32 cellular contexts compared by ENCODE assay signal in genomic region chr2:68964282-68964681, GRCh38. TPM values are rescaled to one million over a fixed set of nuclear protein-coding genes. Genes with fewer than 3 reads are reported as not detected.
DNase-seq lines count a peak whose midpoint lies in the region; ATAC-seq, FAIRE-seq and TF ChIP-seq lines count a peak whose summit lies in the region.
"Had no signal": no experiment of that assay in that cellular context is flagged by ENCODE, and none has a peak within 500 bp of the region (broad histone marks: within the 10 kb centered on the region; RNA-seq: fewer than 3 reads in every experiment).

No MANE protein-coding gene starts in this region.

- in situ Hi-C loops in HepG2 (cut with HindIII; ENCODE audit: extremely low pct_ligation_motif_present, low pct_unique_long_range_greater_than_20kb) (no loop called here), IMR-90 (cut with MboI; ENCODE audit: low sequenced_read_pairs) (no loop called here), K562 (cut with MboI) (no loop called here)

- no peak overlapping the region for H4K5ac ChIP-seq in IMR-90 (ENCODE audit: low read depth, low read length)

- H3K4me1 Mint-ChIP-seq in T-cell, result no peaks in the 10 kb centered on the region
- H3K4me1 Mint-ChIP-seq: CD4-positive, alpha-beta memory T cell; CD4-positive, CD25-positive, alpha-beta regulatory T cell; CD8-positive, alpha-beta memory T cell had no signal

- intact Hi-C loops in HepG2 (cut with micrococcal nuclease; ENCODE audit: unreplicated experiment) (no loop called here), right lobe of liver (cut with DNase I) (no loop called here), IMR-90 (cut with micrococcal nuclease) (no loop called here), K562 (cut with micrococcal nuclease) (no loop called here)

- H2AFZ ChIP-seq in HepG2 (ENCODE audit: low read length) (no peak overlapping the region), IMR-90 (replicated peaks; ENCODE audit: low read length, poor library complexity) (no peak overlapping the region), K562 (ENCODE audit: low read depth, low read length) (no peak overlapping the region)

- H2BK20ac ChIP-seq in IMR-90 (ENCODE audit: low read depth, low read length), result no peak overlapping the region

- ATAC-seq in HepG2, result no peak
- no peak for ATAC-seq in right lobe of liver
- no peak for ATAC-seq in IMR-90 (ENCODE audit: low read depth)
- no peak for ATAC-seq in K562
- no peak for ATAC-seq in T-cell (replicated peaks in 1 of 4)
- ATAC-seq: GM12878 had no signal

- no peak overlapping the region for H3K27ac Mint-ChIP-seq in T-cell
- H3K27ac Mint-ChIP-seq: CD14-positive monocyte; CD4-positive, CD25-positive, alpha-beta regulatory T cell; CD8-positive, alpha-beta memory T cell had no signal

- CTCF ChIA-PET in HepG2 (lab: Yijun Ruan, JAX; ENCODE audit: low intra/inter-chr PET ratio, low total read pairs), result no interaction called here
- CTCF ChIA-PET in IMR-90 (lab: Yijun Ruan, JAX), result no interaction called here
- CTCF ChIA-PET in K562 (lab: Yijun Ruan, JAX; ENCODE audit: low intra/inter-chr PET ratio), result no interaction called here
- CTCF ChIA-PET in T-cell (lab: Charles Lee), result no interaction called here

- H3K79me2 ChIP-seq in HepG2 (ENCODE audit: insufficient read depth, low read length) (no peaks in the 10 kb centered on the region), K562 (ENCODE audit: control insufficient read depth, insufficient read depth, low read length) (no peaks in the 10 kb centered on the region)

- H3K9me1 ChIP-seq in IMR-90 (ENCODE audit: insufficient read depth, low read length), result peaks cover 3% of the 10 kb centered on the region; the same call in 1 of the 2 replicates
- no peaks in the 10 kb centered on the region for H3K9me1 ChIP-seq in K562 (ENCODE audit: control insufficient read depth, insufficient read depth, low read length)

- no peak overlapping the region for H3K27ac ChIP-seq in HepG2 (ENCODE audit: extremely low read length, insufficient read depth, low read length)
- no peak overlapping the region for H3K27ac ChIP-seq in right lobe of liver
- no peak overlapping the region for H3K27ac ChIP-seq in IMR-90 (ENCODE audit: insufficient read depth, low read length)
- no peak overlapping the region for H3K27ac ChIP-seq in K562 (ENCODE audit: extremely low read depth, low read depth, low read length)
- H3K27ac ChIP-seq: 22Rv1, BLaER1 had no signal

- no peak overlapping the region for H3K4me3 Mint-ChIP-seq in T-cell
- H3K4me3 Mint-ChIP-seq: CD14-positive monocyte; CD4-positive, alpha-beta memory T cell; CD4-positive, CD25-positive, alpha-beta regulatory T cell; CD8-positive, alpha-beta memory T cell had no signal

- no peaks in the 10 kb centered on the region for H3K36me3 Mint-ChIP-seq in T-cell
- H3K36me3 Mint-ChIP-seq: CD14-positive monocyte; CD4-positive, alpha-beta memory T cell; CD4-positive, CD25-positive, alpha-beta regulatory T cell; CD8-positive, alpha-beta memory T cell had no signal

- H2BK5ac ChIP-seq in IMR-90 (ENCODE audit: low read depth, low read length, poor library complexity, severe bottlenecking), result no peak overlapping the region

- H3K4me2 ChIP-seq in HepG2 (ENCODE audit: low read depth, low read length) (no peak overlapping the region), IMR-90 (ENCODE audit: low read depth, low read length) (no peak overlapping the region), K562 (ENCODE audit: insufficient read depth, low read length) (no peak overlapping the region)
- H3K4me2 ChIP-seq: BLaER1 had no signal

- H3K27me3 ChIP-seq in HepG2 (ENCODE audit: control insufficient read depth in 1 of 2, insufficient read depth in 2 of 2, low read length in 2 of 2) (peaks cover 0 to 30% of the 10 kb centered on the region in 2 experiments; a peak in 3 of 5 replicates), right lobe of liver (no peaks in the 10 kb centered on the region), IMR-90 (ENCODE audit: control insufficient read depth, insufficient read depth, low read length) (no peaks in the 10 kb centered on the region), K562 (ENCODE audit: control insufficient read depth in 2 of 2, insufficient read depth in 2 of 2, low read length in 2 of 2) (peaks cover 4 to 9% of the 10 kb centered on the region in 2 experiments; a peak in 2 of 5 replicates)
- H3K27me3 ChIP-seq: BE2C, BLaER1 had no signal

- H3K27me3 Mint-ChIP-seq in T-cell, result peaks cover 8 to 24% of the 10 kb centered on the region in 2 donors

- H4K8ac ChIP-seq in IMR-90 (ENCODE audit: low read depth in 2 of 2, low read length in 2 of 2), result no peak overlapping the region

- TF ChIP-seq CTCF in HepG2 (CRISPR knock-in tag; IDR thresholded peaks at IDR 0.05) (no peak), right lobe of liver (IDR thresholded peaks at IDR 0.05) (no peak), IMR-90 (conservative IDR thresholded peaks at IDR 0.05; ENCODE audit: low read depth, low read length) (no peak), K562 (IDR thresholded peaks at IDR 0.05 in 2 of 3, conservative IDR thresholded peaks at IDR 0.05 in 1 of 3; ENCODE audit: insufficient read depth in 2 of 3, low read depth in 1 of 3, low read length in 3 of 3) (no peak)

- H3K9me3 Mint-ChIP-seq in T-cell, result no peaks in the 10 kb centered on the region
- H3K9me3 Mint-ChIP-seq: CD8-positive, alpha-beta memory T cell had no signal

- H2BK15ac ChIP-seq in IMR-90 (ENCODE audit: low read depth, low read length), result no peak overlapping the region

- no peaks in the 10 kb centered on the region for H3K4me1 ChIP-seq in HepG2 (ENCODE audit: insufficient read depth, low read length)
- H3K4me1 ChIP-seq in right lobe of liver, result peaks cover 0 to 14% (median 6%) of the 10 kb centered on the region in 4 donors
- no peaks in the 10 kb centered on the region for H3K4me1 ChIP-seq in IMR-90 (ENCODE audit: control insufficient read depth, insufficient read depth, low read length)
- no peaks in the 10 kb centered on the region for H3K4me1 ChIP-seq in K562 (replicated peaks in 1 of 2; ENCODE audit: control insufficient read depth in 2 of 2, insufficient read depth in 2 of 2, low read length in 2 of 2)
- H3K4me1 ChIP-seq: BE2C, BLaER1 had no signal

- H3K14ac ChIP-seq in IMR-90 (replicated peaks; ENCODE audit: low read depth, low read length), result no peak overlapping the region

- dilution Hi-C loops in IMR-90 (cut with HindIII; ENCODE audit: low sequenced_read_pairs, unreplicated experiment), result no loop called here

- H4K91ac ChIP-seq in IMR-90 (ENCODE audit: insufficient read depth, low read depth, low read length), result no peak overlapping the region

- TF ChIP-seq POLR2A in HepG2 (IDR thresholded peaks at IDR 0.05; ENCODE audit: insufficient read depth in 1 of 2, low read depth in 2 of 2, low read length in 2 of 2), result no peak
- TF ChIP-seq POLR2A in right lobe of liver (IDR thresholded peaks at IDR 0.05), result no peak
- TF ChIP-seq POLR2A in IMR-90 (IDR thresholded peaks at IDR 0.05; ENCODE audit: low read depth, low read length), result no peak
- TF ChIP-seq POLR2A in K562 (conservative IDR thresholded peaks at IDR 0.05), result no peak

- no peak for FAIRE-seq in HepG2 (lab: Jason Lieb, UNC)
- no peak for FAIRE-seq in K562 (lab: Jason Lieb, UNC)
- FAIRE-seq: GM12878, GM12892, GM18507 had no signal

- no peak overlapping the region for H3K56ac ChIP-seq in IMR-90 (ENCODE audit: extremely low read depth, insufficient read depth, low read length)

- TF ChIP-seq RAD21 in HepG2 (CRISPR knock-in tag; IDR thresholded peaks at IDR 0.05) (no peak), IMR-90 (IDR thresholded peaks at IDR 0.05; ENCODE audit: low read length) (no peak), K562 (CRISPR knock-in tag; conservative IDR thresholded peaks at IDR 0.05 in 1 of 2, IDR thresholded peaks at IDR 0.05 in 1 of 2) (no peak)

- no peak overlapping the region for H2BK120ac ChIP-seq in IMR-90 (ENCODE audit: low read depth, low read length)

- no peak overlapping the region for H2AK5ac ChIP-seq in IMR-90 (ENCODE audit: low read depth, low read length)

- H3K4ac ChIP-seq in IMR-90 (ENCODE audit: low read depth, low read length), result no peak overlapping the region

- TF ChIP-seq EP300 in HepG2 (IDR thresholded peaks at IDR 0.05; ENCODE audit: low read depth in 2 of 2, low read length in 2 of 2), result no peak
- TF ChIP-seq EP300 in HepG2 (CRISPR knock-in tag; IDR thresholded peaks at IDR 0.05; ENCODE audit: borderline replicate concordance), result no peak
- no peak for TF ChIP-seq EP300 in K562 (IDR thresholded peaks at IDR 0.05; ENCODE audit: low read length)

- no peak overlapping the region for H3K23ac ChIP-seq in IMR-90 (ENCODE audit: low read depth, low read length)

- H2AK9ac ChIP-seq in IMR-90 (replicated peaks; ENCODE audit: low read depth, low read length, poor library complexity), result no peak overlapping the region

- POLR2A ChIA-PET in HepG2 (lab: Yijun Ruan, JAX), result no interaction called here
- POLR2A ChIA-PET in IMR-90 (lab: Charles Lee; ENCODE audit: unreplicated experiment), result no interaction called here
- POLR2A ChIA-PET in K562 (lab: Yijun Ruan, JAX), result no interaction called here
- POLR2A ChIA-PET in T-cell (lab: Charles Lee), result no interaction called here

- DNase-seq in HepG2 (ENCODE audit: low spot score), result no peak
- DNase-seq in right lobe of liver, result no peak
- no peak for DNase-seq in IMR-90
- DNase-seq in K562 (ENCODE audit: extremely low read depth in 1 of 4, low spot score in 3 of 4), result no peak
- DNase-seq in T-cell, result no peak
- DNase-seq in superior temporal gyrus (ENCODE audit: extremely low spot score), result no peak
- no peak for DNase-seq in RPMI8226
- DNase-seq: ACHN; BE2C; C1 segment of cervical spinal cord; CD4-positive, alpha-beta memory T cell; CD4-positive, CD25-positive, alpha-beta regulatory T cell; CD8-positive, alpha-beta memory T cell; COR-L47; DMS 273 treated with DMSO at 0.1 percent for 48 hours; DMS153; DMS53; DMS79; DND-41; EL; GDM1 had no signal

- BruUV-seq in HepG2 (replicated peaks; lab: Mats Ljungman, UMichigan) (no TSS peak), IMR-90 (replicated peaks; lab: Mats Ljungman, UMichigan) (no TSS peak), K562 (replicated peaks; lab: Mats Ljungman, UMichigan) (no TSS peak)

- H3K36me3 ChIP-seq in HepG2 (replicated peaks in 1 of 2; ENCODE audit: control insufficient read depth in 1 of 2, insufficient read depth in 2 of 2, low read length in 2 of 2), result no peaks in the 10 kb centered on the region
- H3K36me3 ChIP-seq in right lobe of liver, result no peaks in the 10 kb centered on the region
- no peaks in the 10 kb centered on the region for H3K36me3 ChIP-seq in IMR-90 (ENCODE audit: control insufficient read depth, insufficient read depth, low read length)
- no peaks in the 10 kb centered on the region for H3K36me3 ChIP-seq in K562 (ENCODE audit: control insufficient read depth, insufficient read depth, low read length)
- H3K36me3 ChIP-seq: BE2C, BLaER1 had no signal

- H3K9me3 ChIP-seq in HepG2 (ENCODE audit: low read length) (no peaks in the 10 kb centered on the region), right lobe of liver (no peaks in the 10 kb centered on the region), IMR-90 (ENCODE audit: control insufficient read depth, insufficient read depth, low read length) (no peaks in the 10 kb centered on the region), K562 (replicated peaks; ENCODE audit: control insufficient read depth, insufficient read depth, low read depth, low read length) (no peaks in the 10 kb centered on the region)
- H3K9me3 ChIP-seq: BE2C, BLaER1 had no signal

- H3K79me1 ChIP-seq in IMR-90 (ENCODE audit: low read depth in 1 of 2, low read length in 2 of 2), result no peaks in the 10 kb centered on the region

- no peak overlapping the region for H3K18ac ChIP-seq in IMR-90 (ENCODE audit: low read depth, low read length)

- no peak overlapping the region for H3K9ac ChIP-seq in HepG2 (ENCODE audit: insufficient read depth, low read depth, low read length)
- no peak overlapping the region for H3K9ac ChIP-seq in IMR-90 (ENCODE audit: low read depth, low read length)
- H3K9ac ChIP-seq in K562 (ENCODE audit: insufficient read depth in 1 of 2, low read depth in 2 of 2, low read length in 2 of 2), result no peak overlapping the region
- H3K9ac ChIP-seq: BLaER1 had no signal

- H3K4me3 ChIP-seq in HepG2 (replicated peaks in 1 of 3; ENCODE audit: insufficient read depth in 1 of 3, low read depth in 2 of 3, low read length in 3 of 3), result no peak overlapping the region
- H3K4me3 ChIP-seq in right lobe of liver, result no peak overlapping the region
- H3K4me3 ChIP-seq in IMR-90 (ENCODE audit: insufficient read depth, low read depth, low read length), result no peak overlapping the region
- H3K4me3 ChIP-seq in K562, result no peak overlapping the region
- H3K4me3 ChIP-seq: BLaER1, GM12878 had no signal

- H4K20me1 ChIP-seq in HepG2 (ENCODE audit: insufficient read depth, low read length) (no peaks in the 10 kb centered on the region), IMR-90 (ENCODE audit: insufficient read depth, low read length) (no peaks in the 10 kb centered on the region), K562 (replicated peaks; ENCODE audit: control insufficient read depth, insufficient read depth, low read length) (no peaks in the 10 kb centered on the region)
- H4K20me1 ChIP-seq: BLaER1 had no signal

RNA-seq across cellular contexts. Expression of gene GKN1, which starts 10.2 kb away (rescaled TPM):
- total RNA-seq in HepG2 (2016; rRNA removed; fragmentation: Illumina TruSeq; extraction: Trizol) (not detected in 2 replicates), right lobe of liver (not detected), IMR-90 (2012; rRNA removed) (not detected in 2 replicates), K562 (2014; rRNA removed) (not detected in 2 replicates), K562 (2014; rRNA removed; fragmentation: Illumina TruSeq; extraction: Trizol) (not detected in 2 replicates), K562 (2015; rRNA removed; fragmentation: Illumina TruSeq; extraction: Trizol) (not detected in 2 replicates), K562 (2021) (not detected in 2 replicates), T-cell (not detected)
- total RNA-seq in HepG2 (2016; cell fraction: cytosol; rRNA removed; fragmentation: Illumina TruSeq; extraction: Trizol; ENCODE audit: low read depth), result not detected in 2 replicates
- total RNA-seq in HepG2 (2016; cell fraction: insoluble cytoplasmic fraction; rRNA removed; fragmentation: Illumina TruSeq; extraction: Trizol), result not detected in 2 replicates
- total RNA-seq in HepG2 (2016; cell fraction: membrane; rRNA removed; fragmentation: Illumina TruSeq; extraction: Trizol), result not detected in 2 replicates
- not detected in 2 replicates for total RNA-seq in HepG2 (2016; cell fraction: nucleus; rRNA removed; fragmentation: Illumina TruSeq; extraction: Trizol)
- polyA plus RNA-seq in HepG2 (2011; rRNA removed) (not detected in 2 replicates), IMR-90 (2012; rRNA removed) (not detected in 2 replicates), K562 (2011; rRNA removed) (not detected in 2 replicates), K562 (2014; fragmentation: Illumina TruSeq; extraction: Trizol) (not detected in 2 replicates), K562 (2014; fragmentation: Nextera tagmentation; extraction: Ambion mirVana) (not detected), K562 (2014; rRNA removed) (not detected in 2 replicates)
- polyA plus RNA-seq in HepG2 (2011; cell fraction: cytosol; rRNA removed), result not detected in 2 replicates
- not detected in 2 replicates for polyA plus RNA-seq in HepG2 (2011; cell fraction: nucleus; rRNA removed)
- polyA plus RNA-seq in HepG2 (2012), result not detected in 2 replicates
- polyA plus RNA-seq in HepG2 (2016; cell fraction: cytosol; fragmentation: Illumina TruSeq; extraction: Trizol; ENCODE audit: low read depth), result not detected in 2 replicates
- polyA plus RNA-seq in HepG2 (2016; cell fraction: insoluble cytoplasmic fraction; fragmentation: Illumina TruSeq; extraction: Trizol; ENCODE audit: low read depth), result not detected in 2 replicates
- polyA plus RNA-seq in HepG2 (2016; cell fraction: membrane; fragmentation: Illumina TruSeq; extraction: Trizol; ENCODE audit: low read depth), result not detected in 2 replicates
- not detected in 2 replicates for polyA plus RNA-seq in HepG2 (2016; cell fraction: nucleus; fragmentation: Illumina TruSeq; extraction: Trizol; ENCODE audit: insufficient read depth, low read depth)
- polyA minus RNA-seq in HepG2 (2011; rRNA and poly(A)+ RNA removed; ENCODE audit: low replicate concordance), result not detected in 2 replicates
- polyA minus RNA-seq in HepG2 (2011; cell fraction: cytosol; rRNA and poly(A)+ RNA removed), result not detected in 2 replicates
- polyA minus RNA-seq in HepG2 (2011; cell fraction: nucleus; rRNA and poly(A)+ RNA removed), result not detected in 2 replicates
- polyA plus RNA-seq in IMR-90 (2012; cell fraction: cytosol; rRNA removed), result 0.13 TPM in 1 of 2 replicates, not detected in the other
- 0.62 TPM in 1 of 2 replicates, not detected in the other for polyA plus RNA-seq in IMR-90 (2012; cell fraction: nucleus; rRNA removed; ENCODE audit: low replicate concordance)
- total RNA-seq in K562 (2011; cell fraction: chromatin; rRNA removed; ENCODE audit: low replicate concordance), result not detected in 2 replicates
- total RNA-seq in K562 (2011; cell fraction: nucleolus; rRNA removed), result not detected in 2 replicates
- total RNA-seq in K562 (2011; cell fraction: nucleoplasm; rRNA removed), result not detected in 2 replicates
- polyA plus RNA-seq in K562 (2011; cell fraction: cytosol; rRNA removed), result not detected in 2 replicates
- polyA plus RNA-seq in K562 (2011; cell fraction: nucleus; rRNA removed), result not detected in 2 replicates
- not detected in 2 replicates for polyA plus RNA-seq in K562 (2012)
- not detected in 2 replicates for polyA minus RNA-seq in K562 (2011; rRNA and poly(A)+ RNA removed)
- not detected in 2 replicates for polyA minus RNA-seq in K562 (2011; cell fraction: cytosol; rRNA and poly(A)+ RNA removed)
- not detected in 2 replicates for polyA minus RNA-seq in K562 (2011; cell fraction: nucleus; rRNA and poly(A)+ RNA removed)
- total RNA-seq: A172; A673; CD4-positive, alpha-beta memory T cell; CD4-positive, CD25-positive, alpha-beta regulatory T cell; CD8-positive, alpha-beta memory T cell; Daoy; G401; GM12878 had no signal
- polyA plus RNA-seq: AG04450; CD14-positive monocyte; CD4-positive, alpha-beta memory T cell; CD4-positive, CD25-positive, alpha-beta regulatory T cell; CD8-positive, alpha-beta memory T cell; GM12878 had no signal

RNA-seq across cellular contexts. Expression of gene GKN2, which starts 11.6 kb away (rescaled TPM):
- total RNA-seq in HepG2 (2016; rRNA removed; fragmentation: Illumina TruSeq; extraction: Trizol) (not detected in 2 replicates), right lobe of liver (not detected), IMR-90 (2012; rRNA removed) (not detected in 2 replicates), K562 (2014; rRNA removed) (not detected in 2 replicates), K562 (2014; rRNA removed; fragmentation: Illumina TruSeq; extraction: Trizol) (not detected in 2 replicates), K562 (2015; rRNA removed; fragmentation: Illumina TruSeq; extraction: Trizol) (not detected in 2 replicates), K562 (2021) (not detected in 2 replicates), T-cell (not detected)
- total RNA-seq in HepG2 (2016; cell fraction: cytosol; rRNA removed; fragmentation: Illumina TruSeq; extraction: Trizol; ENCODE audit: low read depth), result not detected in 2 replicates
- total RNA-seq in HepG2 (2016; cell fraction: insoluble cytoplasmic fraction; rRNA removed; fragmentation: Illumina TruSeq; extraction: Trizol), result not detected in 2 replicates
- not detected in 2 replicates for total RNA-seq in HepG2 (2016; cell fraction: membrane; rRNA removed; fragmentation: Illumina TruSeq; extraction: Trizol)
- total RNA-seq in HepG2 (2016; cell fraction: nucleus; rRNA removed; fragmentation: Illumina TruSeq; extraction: Trizol), result not detected in 2 replicates
- polyA plus RNA-seq in HepG2 (2011; rRNA removed) (not detected in 2 replicates), IMR-90 (2012; rRNA removed) (not detected in 2 replicates), K562 (2011; rRNA removed) (not detected in 2 replicates), K562 (2014; fragmentation: Illumina TruSeq; extraction: Trizol) (not detected in 2 replicates), K562 (2014; fragmentation: Nextera tagmentation; extraction: Ambion mirVana) (not detected), K562 (2014; rRNA removed) (not detected in 2 replicates)
- not detected in 2 replicates for polyA plus RNA-seq in HepG2 (2011; cell fraction: cytosol; rRNA removed)
- polyA plus RNA-seq in HepG2 (2011; cell fraction: nucleus; rRNA removed), result not detected in 2 replicates
- not detected in 2 replicates for polyA plus RNA-seq in HepG2 (2012)
- polyA plus RNA-seq in HepG2 (2016; cell fraction: cytosol; fragmentation: Illumina TruSeq; extraction: Trizol; ENCODE audit: low read depth), result not detected in 2 replicates
- not detected in 2 replicates for polyA plus RNA-seq in HepG2 (2016; cell fraction: insoluble cytoplasmic fraction; fragmentation: Illumina TruSeq; extraction: Trizol; ENCODE audit: low read depth)
- not detected in 2 replicates for polyA plus RNA-seq in HepG2 (2016; cell fraction: membrane; fragmentation: Illumina TruSeq; extraction: Trizol; ENCODE audit: low read depth)
- polyA plus RNA-seq in HepG2 (2016; cell fraction: nucleus; fragmentation: Illumina TruSeq; extraction: Trizol; ENCODE audit: insufficient read depth, low read depth), result not detected in 2 replicates
- not detected in 2 replicates for polyA minus RNA-seq in HepG2 (2011; rRNA and poly(A)+ RNA removed; ENCODE audit: low replicate concordance)
- polyA minus RNA-seq in HepG2 (2011; cell fraction: cytosol; rRNA and poly(A)+ RNA removed), result not detected in 2 replicates
- polyA minus RNA-seq in HepG2 (2011; cell fraction: nucleus; rRNA and poly(A)+ RNA removed), result not detected in 2 replicates
- not detected in 2 replicates for polyA plus RNA-seq in IMR-90 (2012; cell fraction: cytosol; rRNA removed)
- polyA plus RNA-seq in IMR-90 (2012; cell fraction: nucleus; rRNA removed; ENCODE audit: low replicate concordance), result not detected in 2 replicates
- total RNA-seq in K562 (2011; cell fraction: chromatin; rRNA removed; ENCODE audit: low replicate concordance), result not detected in 2 replicates
- not detected in 2 replicates for total RNA-seq in K562 (2011; cell fraction: nucleolus; rRNA removed)
- total RNA-seq in K562 (2011; cell fraction: nucleoplasm; rRNA removed), result not detected in 2 replicates
- polyA plus RNA-seq in K562 (2011; cell fraction: cytosol; rRNA removed), result not detected in 2 replicates
- polyA plus RNA-seq in K562 (2011; cell fraction: nucleus; rRNA removed), result not detected in 2 replicates
- not detected in 2 replicates for polyA plus RNA-seq in K562 (2012)
- polyA minus RNA-seq in K562 (2011; rRNA and poly(A)+ RNA removed), result not detected in 2 replicates
- polyA minus RNA-seq in K562 (2011; cell fraction: cytosol; rRNA and poly(A)+ RNA removed), result not detected in 2 replicates
- not detected in 2 replicates for polyA minus RNA-seq in K562 (2011; cell fraction: nucleus; rRNA and poly(A)+ RNA removed)
- total RNA-seq: A673; CD4-positive, alpha-beta memory T cell; CD4-positive, CD25-positive, alpha-beta regulatory T cell; CD8-positive, alpha-beta memory T cell; G401; GM12878 had no signal
- polyA plus RNA-seq: AG04450; CD14-positive monocyte; CD4-positive, alpha-beta memory T cell; CD4-positive, CD25-positive, alpha-beta regulatory T cell; CD8-positive, alpha-beta memory T cell; GM12878 had no signal

RNA-seq across cellular contexts. Expression of gene ANTXR1, which starts 48.7 kb away (rescaled TPM):
- total RNA-seq in HepG2 (2016; rRNA removed; fragmentation: Illumina TruSeq; extraction: Trizol), result 9.2 and 12.7 TPM in 2 replicates
- total RNA-seq in HepG2 (2016; cell fraction: cytosol; rRNA removed; fragmentation: Illumina TruSeq; extraction: Trizol; ENCODE audit: low read depth), result 1.9 and 2.4 TPM in 2 replicates
- 7.7 and 13.3 TPM in 2 replicates for total RNA-seq in HepG2 (2016; cell fraction: insoluble cytoplasmic fraction; rRNA removed; fragmentation: Illumina TruSeq; extraction: Trizol)
- total RNA-seq in HepG2 (2016; cell fraction: membrane; rRNA removed; fragmentation: Illumina TruSeq; extraction: Trizol), result 8.7 TPM in 2 replicates
- 25.0 and 27.3 TPM in 2 replicates for total RNA-seq in HepG2 (2016; cell fraction: nucleus; rRNA removed; fragmentation: Illumina TruSeq; extraction: Trizol)
- polyA plus RNA-seq in HepG2 (2011; rRNA removed), result 3.6 and 4.5 TPM in 2 replicates
- polyA plus RNA-seq in HepG2 (2011; cell fraction: cytosol; rRNA removed), result 2.8 and 3.6 TPM in 2 replicates
- 4.9 and 6.2 TPM in 2 replicates for polyA plus RNA-seq in HepG2 (2011; cell fraction: nucleus; rRNA removed)
- 5.4 and 5.7 TPM in 2 replicates for polyA plus RNA-seq in HepG2 (2012)
- 2.8 TPM in 2 replicates for polyA plus RNA-seq in HepG2 (2016; cell fraction: cytosol; fragmentation: Illumina TruSeq; extraction: Trizol; ENCODE audit: low read depth)
- 13.7 and 15.0 TPM in 2 replicates for polyA plus RNA-seq in HepG2 (2016; cell fraction: insoluble cytoplasmic fraction; fragmentation: Illumina TruSeq; extraction: Trizol; ENCODE audit: low read depth)
- 7.6 and 7.7 TPM in 2 replicates for polyA plus RNA-seq in HepG2 (2016; cell fraction: membrane; fragmentation: Illumina TruSeq; extraction: Trizol; ENCODE audit: low read depth)
- 30.8 and 33.8 TPM in 2 replicates for polyA plus RNA-seq in HepG2 (2016; cell fraction: nucleus; fragmentation: Illumina TruSeq; extraction: Trizol; ENCODE audit: insufficient read depth, low read depth)
- polyA minus RNA-seq in HepG2 (2011; rRNA and poly(A)+ RNA removed; ENCODE audit: low replicate concordance), result 9.6 and 50.4 TPM in 2 replicates
- 5.2 and 6.2 TPM in 2 replicates for polyA minus RNA-seq in HepG2 (2011; cell fraction: cytosol; rRNA and poly(A)+ RNA removed)
- 12.5 and 14.8 TPM in 2 replicates for polyA minus RNA-seq in HepG2 (2011; cell fraction: nucleus; rRNA and poly(A)+ RNA removed)
- 1 to 10 TPM; 1.1 to 4.1 (median 2.9) TPM for total RNA-seq in right lobe of liver
- total RNA-seq in IMR-90 (2012; rRNA removed), result 27.2 and 29.2 TPM in 2 replicates
- polyA plus RNA-seq in IMR-90 (2012; rRNA removed), result 32.8 and 36.9 TPM in 2 replicates
- 19.6 and 25.2 TPM in 2 replicates for polyA plus RNA-seq in IMR-90 (2012; cell fraction: cytosol; rRNA removed)
- polyA plus RNA-seq in IMR-90 (2012; cell fraction: nucleus; rRNA removed; ENCODE audit: low replicate concordance), result 8.1 and 32.8 TPM in 2 replicates
- 0.58 and 0.74 TPM in 2 replicates for total RNA-seq in K562 (2011; cell fraction: chromatin; rRNA removed; ENCODE audit: low replicate concordance)
- total RNA-seq in K562 (2011; cell fraction: nucleolus; rRNA removed), result 0.79 TPM in 1 of 2 replicates, not detected in the other
- 0.73 and 0.76 TPM in 2 replicates for total RNA-seq in K562 (2011; cell fraction: nucleoplasm; rRNA removed)
- 0.45 and 1.00 TPM in 2 replicates for total RNA-seq in K562 (2014; rRNA removed)
- 0.33 and 0.35 TPM in 2 replicates for total RNA-seq in K562 (2014; rRNA removed; fragmentation: Illumina TruSeq; extraction: Trizol)
- total RNA-seq in K562 (2015; rRNA removed; fragmentation: Illumina TruSeq; extraction: Trizol), result 0.41 and 0.54 TPM in 2 replicates
- 0.87 and 0.98 TPM in 2 replicates for total RNA-seq in K562 (2021)
- polyA plus RNA-seq in K562 (2011; rRNA removed), result 0.13 and 0.19 TPM in 2 replicates
- 0.04 and 0.10 TPM in 2 replicates for polyA plus RNA-seq in K562 (2011; cell fraction: cytosol; rRNA removed)
- polyA plus RNA-seq in K562 (2011; cell fraction: nucleus; rRNA removed), result 0.41 and 0.46 TPM in 2 replicates
- 1.1 and 2.5 TPM in 2 replicates for polyA plus RNA-seq in K562 (2012)
- polyA plus RNA-seq in K562 (2014; fragmentation: Illumina TruSeq; extraction: Trizol), result 0.24 and 0.58 TPM in 2 replicates
- under 1 TPM; 0.07 to 0.15 TPM for polyA plus RNA-seq in K562 (2014; fragmentation: Nextera tagmentation; extraction: Ambion mirVana)
- 0.23 and 0.62 TPM in 2 replicates for polyA plus RNA-seq in K562 (2014; rRNA removed)
- polyA minus RNA-seq in K562 (2011; rRNA and poly(A)+ RNA removed), result 0.18 TPM in 2 replicates
- polyA minus RNA-seq in K562 (2011; cell fraction: cytosol; rRNA and poly(A)+ RNA removed), result 0.55 TPM in 1 of 2 replicates, not detected in the other
- polyA minus RNA-seq in K562 (2011; cell fraction: nucleus; rRNA and poly(A)+ RNA removed), result 0.22 and 0.94 TPM in 2 replicates
- total RNA-seq in T-cell, result under 1 TPM in 4 of 5 donors, not detected in 1; 0.19 to 0.79 (median 0.63) TPM
- total RNA-seq: CD4-positive, CD25-positive, alpha-beta regulatory T cell had no signal
- polyA plus RNA-seq: CD14-positive monocyte; CD4-positive, alpha-beta memory T cell; CD4-positive, CD25-positive, alpha-beta regulatory T cell; CD8-positive, alpha-beta memory T cell had no signal

Comparison
In these comparisons a context has a peak if more than half of its experiments do, and no peak if none do; other contexts are left out.
1. Of the 241 proteins assayed by ChIP-seq in both HepG2 and K562: peak only in HepG2: MAFF; only in K562: MAFG and ZNF512; in both: none; in neither: 237; mixed calls (peak in some experiments, not most) for 1.